In genomic region chr10:79286318-79286951, GRCh38 we compare ENCODE assay signal across 1 cellular context.
A peak's percentile ranks its signal among the peaks of the same experiment; 100 is the strongest.
TF ChIP-seq lines count a peak whose summit lies in the region.

No MANE protein-coding gene starts in this region.

TF ChIP-seq in GM12878, 131 proteins besides CTCF, POLR2A, EP300 and RAD21 (continued from another document and continues in another):
- TF ChIP-seq PKNOX1 (IDR thresholded peaks at IDR 0.05) = peak; percentile 84
- peak; percentile 89; the same call in 1 of the 2 replicates for TF ChIP-seq MTA3 (IDR thresholded peaks at IDR 0.05; ENCODE audit: borderline replicate concordance, low read length)
- TF ChIP-seq DPF2 (IDR thresholded peaks at IDR 0.05) = peak; percentile 99
- no peak for TF ChIP-seq TARDBP (IDR thresholded peaks at IDR 0.05; ENCODE audit: borderline replicate concordance)
- no peak for TF ChIP-seq ZNF384 (IDR thresholded peaks at IDR 0.05; ENCODE audit: borderline replicate concordance, low read depth, low read length)
- TF ChIP-seq IKZF1 (conservative IDR thresholded peaks at IDR 0.05) = peak; percentile 99
- TF ChIP-seq KAT2A (conservative IDR thresholded peaks at IDR 0.05; ENCODE audit: control insufficient read depth, low read depth, low read length) = no peak
- no peak for TF ChIP-seq E2F8 (IDR thresholded peaks at IDR 0.05; ENCODE audit: low read depth, partially characterized antibody)
- no peak for TF ChIP-seq MLLT1 (IDR thresholded peaks at IDR 0.05)
- TF ChIP-seq IKZF2 (IDR thresholded peaks at IDR 0.05) = peak; percentile 97 to 98
- TF ChIP-seq SUPT20H (IDR thresholded peaks at IDR 0.05; ENCODE audit: borderline replicate concordance, control insufficient read depth, low read depth, low read length) = no peak
- TF ChIP-seq MAX (IDR thresholded peaks at IDR 0.05; ENCODE audit: low read depth, low read length) = peak; percentile 90
- TF ChIP-seq ZNF217 (IDR thresholded peaks at IDR 0.05) = peak; percentile 84; the same call in 1 of the 2 replicates
- TF ChIP-seq CREM (IDR thresholded peaks at IDR 0.05; ENCODE audit: low read depth) = peak; percentile 94
- peak; percentile 88 for TF ChIP-seq RELB (IDR thresholded peaks at IDR 0.05; ENCODE audit: low read depth)
- TF ChIP-seq CBX3 (IDR thresholded peaks at IDR 0.05; ENCODE audit: borderline replicate concordance, low read depth) = no peak
- TF ChIP-seq FOS (IDR thresholded peaks at IDR 0.05; ENCODE audit: borderline replicate concordance, extremely low read depth, insufficient read length) = no peak
- peak; percentile 85 for TF ChIP-seq CREB1 (IDR thresholded peaks at IDR 0.05; ENCODE audit: low read depth)
- 0 out of 2 replicates have a peak, but pooled peaks have one; percentile 78 for TF ChIP-seq ZNF207 (IDR thresholded peaks at IDR 0.05; ENCODE audit: borderline replicate concordance)
- no peak for TF ChIP-seq IRF3 (IDR thresholded peaks at IDR 0.05)
- no peak; the same call in 1 of the 2 replicates for TF ChIP-seq SIN3A (IDR thresholded peaks at IDR 0.05; ENCODE audit: low read depth, low read length)
- TF ChIP-seq USF2 (IDR thresholded peaks at IDR 0.05; ENCODE audit: borderline replicate concordance, low read depth, low read length) = no peak
- TF ChIP-seq ZNF592 (IDR thresholded peaks at IDR 0.05) = 0 out of 2 replicates have a peak, but pooled peaks have one; percentile 48
- no peak for TF ChIP-seq SMARCA5 (IDR thresholded peaks at IDR 0.05)
- TF ChIP-seq SMAD1 (IDR thresholded peaks at IDR 0.05; ENCODE audit: low read depth, partially characterized antibody) = peak; percentile 89
- peak; percentile 68; the same call in 1 of the 2 replicates for TF ChIP-seq BMI1 (IDR thresholded peaks at IDR 0.05; ENCODE audit: borderline replicate concordance)
- peak in 1 of 2 experiments; percentile 81; a peak in 2 of 4 replicates for TF ChIP-seq ETV6 (conservative IDR thresholded peaks at IDR 0.05 in 1 of 2, IDR thresholded peaks at IDR 0.05 in 1 of 2; ENCODE audit: borderline replicate concordance in 1 of 2, low read depth in 1 of 2)
- TF ChIP-seq RCOR1 (conservative IDR thresholded peaks at IDR 0.05; ENCODE audit: low read depth, low read length) = 0 out of 2 replicates have a peak, but pooled peaks have one; percentile 25
- TF ChIP-seq BRCA1 (IDR thresholded peaks at IDR 0.05; ENCODE audit: low read depth, low read length) = no peak
- no peak for TF ChIP-seq ZNF622 (IDR thresholded peaks at IDR 0.05)
- no peak for TF ChIP-seq RBBP5 (conservative IDR thresholded peaks at IDR 0.05)
- peak; percentile 97 for TF ChIP-seq ZNF687 (IDR thresholded peaks at IDR 0.05)
- peak; percentile 89; the same call in 1 of the 2 replicates for TF ChIP-seq CBFB (IDR thresholded peaks at IDR 0.05; ENCODE audit: low read depth)
- TF ChIP-seq POLR2AphosphoS5 (IDR thresholded peaks at IDR 0.05; ENCODE audit: low read length) = peak; percentile 88; the same call in 1 of the 2 replicates
- peak; percentile 88 for TF ChIP-seq NFIC (IDR thresholded peaks at IDR 0.05; ENCODE audit: low read depth, low read length)
- TF ChIP-seq SKIL (IDR thresholded peaks at IDR 0.05; ENCODE audit: low read depth, poor library complexity, severe bottlenecking) = peak; percentile 88
